Comparison of ENCODE assay signal across 12 cellular contexts in the genomic region with DNA sequence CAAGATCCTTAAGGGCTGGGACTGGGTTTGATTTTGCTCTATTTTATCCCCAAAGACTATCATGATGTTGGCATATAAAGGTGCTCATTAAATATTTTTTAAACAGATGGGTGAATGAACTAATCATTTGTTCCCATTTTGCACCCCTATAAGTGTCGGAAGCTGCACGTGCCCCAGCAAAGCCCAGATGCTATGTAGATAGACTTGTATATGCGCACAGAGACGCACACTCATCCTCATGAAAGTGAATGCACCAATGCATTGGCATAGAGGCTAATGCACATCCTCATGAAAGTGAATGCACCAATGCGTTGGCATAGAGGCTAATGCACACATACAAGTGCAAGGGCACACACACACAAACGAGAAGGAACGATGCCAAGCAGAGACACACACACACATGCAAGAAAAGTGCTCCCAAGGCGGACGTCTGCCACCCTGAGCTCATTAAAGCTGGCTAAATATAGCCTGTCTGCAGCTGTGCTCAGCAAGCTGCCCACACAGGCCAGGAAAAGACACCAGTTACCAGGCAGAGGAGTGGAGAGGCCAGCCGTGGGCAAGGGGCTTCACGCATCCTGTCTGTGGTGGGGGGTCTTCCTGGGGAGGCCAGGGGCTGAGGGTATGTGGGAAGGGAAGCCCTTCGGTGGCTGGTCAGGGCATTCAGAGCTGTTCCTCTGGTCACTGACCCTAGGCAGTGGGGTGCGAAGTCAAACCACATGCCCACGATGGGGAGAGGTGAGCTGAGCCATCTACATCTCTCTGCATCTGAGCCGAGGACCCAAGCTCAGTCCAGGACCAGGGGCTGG. TPM values are rescaled to one million over a fixed set of nuclear protein-coding genes. Genes with fewer than 3 reads are reported as not detected.
DNase-seq lines count a peak whose midpoint lies in the region; ATAC-seq and TF ChIP-seq lines count a peak whose summit lies in the region.
"Had no signal": no experiment of that assay in that cellular context is flagged by ENCODE, and none has a peak within 500 bp of the region (broad histone marks: within the 10 kb centered on the region; RNA-seq: fewer than 3 reads in every experiment).

No MANE protein-coding gene starts in this region.

- peaks cover 45% of the 10 kb centered on the region for H3K4me1 Mint-ChIP-seq in endothelial cell (ENCODE audit: unreplicated experiment)

- no peak overlapping the region for H3K4me3 ChIP-seq in mucosa of descending colon
- H3K4me3 ChIP-seq: pancreas, tibial nerve had no signal

- intact Hi-C loops in posterior vena cava (cut with DNase I) = no loop called here
- intact Hi-C loops in mucosa of descending colon (cut with DNase I, micrococcal nuclease) = no loop called here

- H3K4me1 ChIP-seq in mucosa of descending colon (ENCODE audit: low read depth) = peaks cover 13% of the 10 kb centered on the region
- H3K4me1 ChIP-seq: pancreas had no signal

- peak overlapping the region; percentile 47 for H3K4me3 Mint-ChIP-seq in endothelial cell (ENCODE audit: unreplicated experiment)

- H3K27ac Mint-ChIP-seq in endothelial cell (ENCODE audit: unreplicated experiment) = peak overlapping the region; percentile 12

- H3K9me3 ChIP-seq in mucosa of descending colon = no peaks in the 10 kb centered on the region
- H3K9me3 ChIP-seq: pancreas, tibial nerve had no signal

- no peak for ATAC-seq in mucosa of descending colon

- no peaks in the 10 kb centered on the region for H3K36me3 Mint-ChIP-seq in endothelial cell (ENCODE audit: low read depth, unreplicated experiment)

- DNase-seq in DMS153 (lab: John Stamatoyannopoulos, UW) = peak; percentile 7
- no peak for DNase-seq in DMS153 treated with DMSO at 0.1 percent for 48 hours (lab: John Stamatoyannopoulos, UW; ENCODE audit: unreplicated experiment)
- DNase-seq in NCI-H69 (lab: John Stamatoyannopoulos, UW) = peak; percentile 62
- no peak for DNase-seq in endothelial cell (ENCODE audit: low spot score)
- DNase-seq in posterior vena cava (ENCODE audit: low spot score) = peak; percentile 49
- no peak for DNase-seq in mucosa of descending colon
- DNase-seq in EL = no peak
- DNase-seq in activated CD4-positive, alpha-beta T cell treated with anti-CD3 and anti-CD28 coated beads, Interleukin-2, amount 50 U/mL, for 1 hour = no peak
- DNase-seq: DND-41, NCI-H748 treated with DMSO at 0.1 percent for 48 hours had no signal

- no peaks in the 10 kb centered on the region for H3K36me3 ChIP-seq in mucosa of descending colon (ENCODE audit: low read depth)
- H3K36me3 ChIP-seq: pancreas, tibial nerve had no signal

- no peaks in the 10 kb centered on the region for H3K27me3 Mint-ChIP-seq in endothelial cell (ENCODE audit: unreplicated experiment)

- no peaks in the 10 kb centered on the region for H3K9me3 Mint-ChIP-seq in endothelial cell (ENCODE audit: unreplicated experiment)

- TF ChIP-seq CTCF in endothelial cell (IDR thresholded peaks at IDR 0.05; ENCODE audit: unreplicated experiment) (no peak), mucosa of descending colon (IDR thresholded peaks at IDR 0.05) (no peak)

RNA-seq across cellular contexts. Expression of gene PIMREG, which starts 52.6 kb away (rescaled TPM):
- total RNA-seq in endothelial cell (ENCODE audit: unreplicated experiment) (9.1 TPM), posterior vena cava (under 1 TPM in 1 of 2 donors, not detected in 1; 0.56 TPM), mucosa of descending colon (10 to 100 TPM in 1 of 3 donors, 1 to 10 TPM in 1, under 1 TPM in 1; 0.95 to 13.0 (median 3.2) TPM)

RNA-seq across cellular contexts. Expression of gene PITPNM3, which starts 59.5 kb away (rescaled TPM):
- total RNA-seq in endothelial cell (ENCODE audit: unreplicated experiment) = 0.72 TPM
- 10 to 100 TPM; 13.4 to 26.6 TPM for total RNA-seq in posterior vena cava
- 10 to 100 TPM; 12.2 to 15.9 (median 15.6) TPM for total RNA-seq in mucosa of descending colon

Comparison
In these comparisons a context has a peak if more than half of its experiments do, and no peak if none do; other contexts are left out.
1. DNase-seq: peak in DMS153 (single experiment), NCI-H69 (single experiment) and posterior vena cava (single experiment); none in DMS153 treated with DMSO at 0.1 percent for 48 hours (single experiment), endothelial cell (single experiment), mucosa of descending colon (0 of 3), EL (single experiment) and activated CD4-positive, alpha-beta T cell treated with anti-CD3 and anti-CD28 coated beads, Interleukin-2, amount 50 U/mL, for 1 hour (single experiment).